In the genomic region with DNA sequence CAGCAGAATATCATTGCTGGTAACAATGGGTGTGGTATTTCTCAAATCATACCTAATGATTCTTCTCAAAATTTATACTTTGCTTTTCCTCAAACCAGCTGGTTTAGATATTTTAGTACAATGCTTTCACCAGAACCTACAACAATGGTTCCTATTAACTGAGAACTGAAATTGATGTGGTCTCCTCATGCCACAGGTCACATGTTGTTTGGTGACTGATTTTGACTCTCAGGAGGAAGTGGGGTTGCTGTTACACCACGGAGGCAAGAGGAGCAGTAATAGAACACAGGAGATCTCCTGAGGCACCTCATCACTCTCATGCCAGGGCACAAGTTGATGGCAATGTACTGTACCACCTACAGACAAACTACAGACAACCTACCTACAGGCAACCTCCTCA, we compare ENCODE assay signal across 9 cellular contexts. TPM values are rescaled to one million over a fixed set of nuclear protein-coding genes. Genes with fewer than 3 reads are reported as not detected.
DNase-seq lines count a peak whose midpoint lies in the region; ATAC-seq, FAIRE-seq and TF ChIP-seq lines count a peak whose summit lies in the region.
"Had no signal": no experiment of that assay in that cellular context is flagged by ENCODE, and none has a peak within 500 bp of the region (broad histone marks: within the 10 kb centered on the region; RNA-seq: fewer than 3 reads in every experiment).

No MANE protein-coding gene starts in this region.

- H4K5ac ChIP-seq in H1 (ENCODE audit: insufficient read length, low read depth, low read length), result no peak overlapping the region

- no peak overlapping the region for H2BK15ac ChIP-seq in H1 (ENCODE audit: low read length)

- H4K8ac ChIP-seq in H1 (ENCODE audit: extremely low read depth, insufficient read depth, low read length), result no peak overlapping the region

- no peak for FAIRE-seq in H1 (lab: Jason Lieb, UNC)
- FAIRE-seq: astrocyte had no signal

- DNase-seq in H1 (ENCODE audit: low read depth in 1 of 2, low spot score in 2 of 2) (no peak), NCI-H1436 treated with DMSO at 0.1 percent for 48 hours (lab: John Stamatoyannopoulos, UW) (no peak), NCI-H510A (lab: John Stamatoyannopoulos, UW) (no peak), HPDE6-E6E7 (ENCODE audit: extremely low spot score) (no peak), left lung (no peak)

- H2AFZ ChIP-seq in H1 (ENCODE audit: low read length), result no peak overlapping the region

- H3K56ac ChIP-seq in H1 (replicated peaks; ENCODE audit: insufficient read length, low read depth, low read length), result no peak overlapping the region

- H2BK12ac ChIP-seq in H1 (ENCODE audit: low read depth, low read length), result 0 out of 2 replicates have a peak overlapping the region, but pooled peaks have one; percentile 12

- no peak for TF ChIP-seq EP300 in H1 (IDR thresholded peaks at IDR 0.05; ENCODE audit: borderline replicate concordance in 1 of 2, low read depth in 2 of 2, low read length in 2 of 2)

- H3K9me3 ChIP-seq in KOPT-K1 (ENCODE audit: insufficient read depth, low read length, poor library complexity, severe bottlenecking), result peaks cover 2% of the 10 kb centered on the region
- H3K9me3 ChIP-seq in H1 (ENCODE audit: insufficient read depth in 2 of 2, low read depth in 1 of 2, low read length in 1 of 2), result peaks cover 2 to 4% of the 10 kb centered on the region in 2 experiments
- no peaks in the 10 kb centered on the region for H3K9me3 ChIP-seq in left lung

- peaks cover 4 to 15% of the 10 kb centered on the region in 2 experiments; a peak in 3 of 4 replicates for H3K79me2 ChIP-seq in H1 (ENCODE audit: control insufficient read depth in 1 of 2, insufficient read depth in 2 of 2, low read length in 2 of 2)

- CTCF ChIA-PET in H1 (lab: Charles Lee; ENCODE audit: partially characterized antibody), result no interaction called here

- H2AK5ac ChIP-seq in H1 (ENCODE audit: low read depth, low read length), result 0 out of 2 replicates have a peak overlapping the region, but pooled peaks have one; percentile 6

- H3K18ac ChIP-seq in H1 (ENCODE audit: extremely low read depth, low read length), result no peak overlapping the region

- POLR2A ChIA-PET in H1 (lab: Charles Lee; ENCODE audit: partially characterized antibody), result interaction anchor here (2.3 to 8.1 kb wide), 2 partner anchors 7 to 16 kb away, joined by 4 to 84 read pairs; no protein-coding TSS in a partner anchor

- no peak overlapping the region for H2BK5ac ChIP-seq in H1 (ENCODE audit: low read depth, low read length)

- intact Hi-C loops in left lung (cut with DNase I), result no loop called here

- no peaks in the 10 kb centered on the region for H4K20me1 ChIP-seq in H1 (replicated peaks in 1 of 2; ENCODE audit: control insufficient read depth in 1 of 2, insufficient read depth in 2 of 2, low read length in 2 of 2)

- no peak overlapping the region for H2BK20ac ChIP-seq in H1 (ENCODE audit: low read length)

- no peak overlapping the region for H3K9ac ChIP-seq in H1 (replicated peaks in 1 of 4; ENCODE audit: extremely low read depth in 1 of 4, low read depth in 3 of 4, low read length in 3 of 4)

- peaks cover 0 to 3% (median 1%) of the 10 kb centered on the region in 4 experiments; a peak in 1 of 7 replicates for H3K27me3 ChIP-seq in H1 (replicated peaks in 1 of 4; ENCODE audit: control insufficient read depth in 3 of 4, extremely low read depth in 1 of 4, insufficient read depth in 3 of 4, low read length in 3 of 4)
- H3K27me3 ChIP-seq in left lung, result no peaks in the 10 kb centered on the region

- H3K27ac ChIP-seq in KOPT-K1 (ENCODE audit: low read depth, low read length, poor library complexity, severe bottlenecking) (peak overlapping the region; percentile 20), H1 (ENCODE audit: low read depth, low read length) (no peak overlapping the region), left lung (no peak overlapping the region)

- TF ChIP-seq CTCF in H1 (IDR thresholded peaks at IDR 0.05; ENCODE audit: control extremely low read depth in 1 of 3, insufficient read depth in 1 of 3, low read depth in 1 of 3, low read length in 3 of 3) (no peak), left lung (IDR thresholded peaks at IDR 0.05) (no peak)

- peaks cover 8% of the 10 kb centered on the region; the same call in 1 of the 2 replicates for H3K79me1 ChIP-seq in H1 (ENCODE audit: low read depth, low read length)

- no peak overlapping the region for H4K91ac ChIP-seq in H1 (replicated peaks; ENCODE audit: insufficient read length, low read length)

- H3K36me3 ChIP-seq in KOPT-K1 (ENCODE audit: insufficient read depth, low read length) (no peaks in the 10 kb centered on the region), H1 (ENCODE audit: control insufficient read depth in 2 of 4, insufficient read depth in 4 of 4, low read length in 3 of 4) (no peaks in the 10 kb centered on the region; a peak in 2 of 8 replicates), left lung (no peaks in the 10 kb centered on the region)

- WGBS in H1 (ENCODE audit: extremely low coverage in 1 of 2, insufficient coverage in 1 of 2, insufficient read length in 1 of 2, insufficient replicate concordance in 2 of 2, low coverage in 1 of 2, low lambda C conversion rate in 2 of 2, missing lambda C conversion rate in 1 of 2), 2 experiments, result 62% methylated on average over 1 of the region's 1 CpG; no CpG with 5 or more reads in 1 of the 2 experiments

- no peak overlapping the region for H3K14ac ChIP-seq in H1 (ENCODE audit: insufficient read length)

- H3K23ac ChIP-seq in H1 (ENCODE audit: insufficient read length), result no peak overlapping the region

- no peak for TF ChIP-seq RAD21 in H1 (IDR thresholded peaks at IDR 0.05 in 1 of 2, conservative IDR thresholded peaks at IDR 0.05 in 1 of 2; ENCODE audit: low read depth in 2 of 2, low read length in 2 of 2)

- no peak overlapping the region for H3K4me3 ChIP-seq in H1 (ENCODE audit: extremely low read depth in 1 of 4, insufficient read depth in 2 of 4, low read depth in 3 of 4, low read length in 4 of 4)
- no peak overlapping the region for H3K4me3 ChIP-seq in left lung

- no peak overlapping the region for H3K4ac ChIP-seq in H1 (replicated peaks; ENCODE audit: insufficient read length, low read depth, low read length)

- ATAC-seq in GM18519 (IDR thresholded peaks at IDR 0.05; ENCODE audit: low FRiP score, unreplicated experiment) (peak; percentile 66), GM21717 (IDR thresholded peaks at IDR 0.05; ENCODE audit: unreplicated experiment) (peak; percentile 51), left lung (no peak)

- no peak for TF ChIP-seq POLR2A in H1 (IDR thresholded peaks at IDR 0.05; ENCODE audit: control extremely low read depth in 1 of 2, low read depth in 2 of 2, low read length in 2 of 2)

- H2BK120ac ChIP-seq in H1 (replicated peaks; ENCODE audit: low read depth, low read length), result no peak overlapping the region

- no peak overlapping the region for H3K4me2 ChIP-seq in H1 (ENCODE audit: insufficient read depth in 1 of 2, low read depth in 2 of 2, low read length in 2 of 2)

- H3K4me1 ChIP-seq in H1 (replicated peaks in 1 of 4; ENCODE audit: control insufficient read depth in 3 of 4, insufficient read depth in 4 of 4, low read length in 3 of 4), result peaks cover 0 to 10% (median 3%) of the 10 kb centered on the region in 4 experiments; a peak in 4 of 7 replicates
- peaks cover 10 to 36% of the 10 kb centered on the region in 2 donors for H3K4me1 ChIP-seq in left lung

- peaks cover 9% of the 10 kb centered on the region for H3K23me2 ChIP-seq in H1 (ENCODE audit: low read depth, low read length)

TF ChIP-seq in H1, 55 proteins besides CTCF, POLR2A, EP300 and RAD21:
- no peak for TF ChIP-seq RFX5 (IDR thresholded peaks at IDR 0.05; ENCODE audit: borderline replicate concordance, low read depth, low read length)
- no peak for TF ChIP-seq CREB1 (IDR thresholded peaks at IDR 0.05)
- TF ChIP-seq EGR1 (IDR thresholded peaks at IDR 0.05; ENCODE audit: borderline replicate concordance, low read depth, low read length), result no peak
- TF ChIP-seq SRF (IDR thresholded peaks at IDR 0.05; ENCODE audit: low read depth, low read length), result no peak
- TF ChIP-seq TBP (IDR thresholded peaks at IDR 0.05; ENCODE audit: low read depth, low read length), result no peak
- TF ChIP-seq E2F6 (IDR thresholded peaks at IDR 0.05), result no peak
- no peak for TF ChIP-seq GABPA (IDR thresholded peaks at IDR 0.05; ENCODE audit: borderline replicate concordance, insufficient read depth, low read length)
- no peak for TF ChIP-seq SP4 (IDR thresholded peaks at IDR 0.05; ENCODE audit: low read length)
- TF ChIP-seq ZNF274 (IDR thresholded peaks at IDR 0.05; ENCODE audit: borderline replicate concordance, extremely low read depth, low read length), result no peak

RNA-seq across cellular contexts. Expression of gene CEP68, which starts 3.0 kb away (rescaled TPM):
- total RNA-seq in H1 (2021; fragmentation: NEBNext Ultra II Directional; extraction: Animal tissue kit (Norgen Biotek cat#: 25700)), result 22.5 and 23.2 TPM in 2 replicates
- polyA plus RNA-seq in H1 (2011; rRNA removed), result 24.7 and 35.5 TPM in 2 replicates
- polyA plus RNA-seq in H1 (2011; cell fraction: cytosol; rRNA removed), result 20.4 TPM
- 40.5 TPM for polyA plus RNA-seq in H1 (2011; cell fraction: nucleus; rRNA removed)
- polyA plus RNA-seq in H1 (2012, experiment 1 of 2), result 16.9 to 20.7 TPM (median 18.1 TPM) in 4 replicates
- 6.4 TPM for polyA plus RNA-seq in H1 (2012, experiment 2 of 2)
- 13.5 TPM for polyA plus RNA-seq in H1 (2013, experiment 1 of 2)
- 12.5 TPM for polyA plus RNA-seq in H1 (2013, experiment 2 of 2)
- polyA minus RNA-seq in H1 (2011; rRNA and poly(A)+ RNA removed), result 34.2 and 41.1 TPM in 2 replicates
- 15.8 TPM for polyA minus RNA-seq in H1 (2011; cell fraction: cytosol; rRNA and poly(A)+ RNA removed)
- polyA minus RNA-seq in H1 (2011; cell fraction: nucleus; rRNA and poly(A)+ RNA removed), result 40.5 TPM
- 10 to 100 TPM in 1 of 2 donors, 1 to 10 TPM in 1; 7.9 to 10.4 TPM for total RNA-seq in left lung
